ENCODE assay signal across 9 cellular contexts in genomic region chr10:69757553-69758309, GRCh38. TPM values are rescaled to one million over a fixed set of nuclear protein-coding genes. Genes with fewer than 3 reads are reported as not detected.
DNase-seq lines count a peak whose midpoint lies in the region; ATAC-seq and TF ChIP-seq lines count a peak whose summit lies in the region.
"Had no signal": no experiment of that assay in that cellular context is flagged by ENCODE, and none has a peak within 500 bp of the region (broad histone marks: within the 10 kb centered on the region; RNA-seq: fewer than 3 reads in every experiment).

No MANE protein-coding gene starts in this region.

- 0 out of 2 replicates have a peak, but pooled peaks cover 7% of the 10 kb centered on the region for H3F3A ChIP-seq in GM23248 (ENCODE audit: insufficient read depth)

- no peak overlapping the region for H3K4me3 ChIP-seq in GM23248
- H3K4me3 ChIP-seq in foreskin fibroblast (ENCODE audit: low read depth in 1 of 2, low read length in 2 of 2) = no peak overlapping the region

- no peaks in the 10 kb centered on the region for H3K4me1 Mint-ChIP-seq in CD4-positive, alpha-beta T cell (ENCODE audit: low read depth)

- no peak overlapping the region for H3K27ac Mint-ChIP-seq in CD4-positive, alpha-beta T cell

- no peaks in the 10 kb centered on the region for H3K9me3 ChIP-seq in GM23248 (ENCODE audit: low read depth)
- no peaks in the 10 kb centered on the region for H3K9me3 ChIP-seq in CD4-positive, alpha-beta T cell (ENCODE audit: control insufficient read depth, low read length)

- DNase-seq in GM23248 (peak; percentile 53), RPMI8226 (peak; percentile 37), foreskin fibroblast (peak; percentile 45 to 77), sciatic nerve (ENCODE audit: low spot score) (no peak), NCI-H1694 (lab: John Stamatoyannopoulos, UW) (no peak), NCI-H2171 (lab: John Stamatoyannopoulos, UW) (no peak)
- no peak for DNase-seq in CD4-positive, alpha-beta T cell
- DNase-seq in activated CD4-positive, CD25-positive, alpha-beta regulatory T cell (lab: John Stamatoyannopoulos, UW) = no peak
- DNase-seq: activated naive CD4-positive, alpha-beta T cell had no signal

- POLR2A ChIA-PET in CD4-positive, alpha-beta T cell (lab: Charles Lee) = no interaction called here

- H3K4me1 ChIP-seq in GM23248 (ENCODE audit: insufficient read depth) = peaks cover 8% of the 10 kb centered on the region

- no peaks in the 10 kb centered on the region for H3K9me2 ChIP-seq in GM23248 (ENCODE audit: insufficient read depth)

- no peaks in the 10 kb centered on the region for H3K36me3 ChIP-seq in GM23248 (ENCODE audit: low read depth)

- H3K4me2 ChIP-seq in GM23248 (ENCODE audit: unreplicated experiment) = no peak overlapping the region

- no peak overlapping the region for H2AFZ ChIP-seq in GM23248

- H3K9me3 Mint-ChIP-seq in CD4-positive, alpha-beta T cell = no peaks in the 10 kb centered on the region

- no peak overlapping the region for H3K4me3 Mint-ChIP-seq in CD4-positive, alpha-beta T cell

- no peaks in the 10 kb centered on the region for H3K79me2 ChIP-seq in GM23248 (ENCODE audit: insufficient read depth)

- H3K9ac ChIP-seq in GM23248 = no peak overlapping the region

- CTCF ChIA-PET in CD4-positive, alpha-beta T cell (lab: Charles Lee) = no interaction called here

- ATAC-seq in sciatic nerve = peak; percentile 78
- no peak for ATAC-seq in CD4-positive, alpha-beta T cell (ENCODE audit: poor library complexity)

- H3K27me3 Mint-ChIP-seq in CD4-positive, alpha-beta T cell = peaks cover 12% of the 10 kb centered on the region

- H4K20me1 ChIP-seq in GM23248 (ENCODE audit: insufficient read depth) = no peaks in the 10 kb centered on the region

- H3K36me3 Mint-ChIP-seq in CD4-positive, alpha-beta T cell (ENCODE audit: low read depth) = no peaks in the 10 kb centered on the region

- 33 to 39% methylated on average over 10 of the region's 10 CpGs for WGBS in GM23248 (ENCODE audit: low coverage in 1 of 2, low lambda C conversion rate in 2 of 2, missing lambda C conversion rate in 2 of 2), 2 experiments

- no peak for TF ChIP-seq CTCF in foreskin fibroblast (IDR thresholded peaks at IDR 0.05; ENCODE audit: low read depth, low read length)
- TF ChIP-seq CTCF in CD4-positive, alpha-beta T cell (IDR thresholded peaks at IDR 0.05) = no peak

- intact Hi-C loops in sciatic nerve (cut with DNase I) = no loop called here
- intact Hi-C loops in CD4-positive, alpha-beta T cell (cut with DNase I, micrococcal nuclease) = no loop called here

- in situ Hi-C loops in GM23248 (cut with MboI) = no loop called here

- H3K27me3 ChIP-seq in GM23248 (replicated peaks; ENCODE audit: insufficient read depth) = 0 out of 2 replicates have a peak, but pooled peaks cover 12% of the 10 kb centered on the region
- H3K27me3 ChIP-seq in CD4-positive, alpha-beta T cell (ENCODE audit: control insufficient read depth, insufficient read depth, low read length) = no peaks in the 10 kb centered on the region

- no peak overlapping the region for H3K27ac ChIP-seq in GM23248
- H3K27ac ChIP-seq in CD4-positive, alpha-beta T cell (ENCODE audit: low read depth, low read length) = no peak overlapping the region

RNA-seq across cellular contexts. Expression of gene COL13A1, which starts 44.0 kb away (rescaled TPM):
- total RNA-seq in GM23248 (2014; rRNA removed; shearing (Covaris generic)) = 17.2 and 17.3 TPM in 2 replicates
- 12.8 and 15.2 TPM in 2 replicates for polyA plus RNA-seq in GM23248 (2016; fragmentation: Nextera tagmentation; extraction: Ambion mirVana)
- total RNA-seq in sciatic nerve = 1.0 TPM
- total RNA-seq in CD4-positive, alpha-beta T cell = not detected

Comparison
In these comparisons a context has a peak if more than half of its experiments do, and no peak if none do; other contexts are left out.
1. DNase-seq: peak in GM23248 (single experiment), RPMI8226 (single experiment) and foreskin fibroblast (2 of 2); none in sciatic nerve (single experiment), CD4-positive, alpha-beta T cell (0 of 10), NCI-H1694 (single experiment), activated CD4-positive, CD25-positive, alpha-beta regulatory T cell (0 of 4) and NCI-H2171 (single experiment).